ENCODE assay signal across 9 cellular contexts in genomic region chr6:15066433-15067337, GRCh38.
DNase-seq lines count a peak whose midpoint lies in the region; TF ChIP-seq lines count a peak whose summit lies in the region.
"Had no signal": no experiment of that assay in that cellular context is flagged by ENCODE, and none has a peak within 500 bp of the region (broad histone marks: within the 10 kb centered on the region; RNA-seq: fewer than 3 reads in every experiment).

No MANE protein-coding gene starts in this region.

- in situ Hi-C loops in brain microvascular endothelial cell (cut with HindIII; ENCODE audit: low pct_ligation_motif_present, low sequenced_read_pairs): no loop called here

- H3K27ac ChIP-seq in brain microvascular endothelial cell (peak overlapping the region; percentile 80), substantia nigra (ENCODE audit: low read depth, low read length, poor library complexity, severe bottlenecking) (peak overlapping the region; percentile 40)

- no peaks in the 10 kb centered on the region for H3K36me3 ChIP-seq in brain microvascular endothelial cell (replicated peaks)

- H3K4me3 ChIP-seq in brain microvascular endothelial cell (ENCODE audit: low read depth, low read length): no peak overlapping the region

- TF ChIP-seq CTCF in brain microvascular endothelial cell (IDR thresholded peaks at IDR 0.05; ENCODE audit: low read depth, low read length, missing control alignments): no peak

- no peaks in the 10 kb centered on the region for H3K27me3 ChIP-seq in brain microvascular endothelial cell (replicated peaks)

- DNase-seq in HT-29 (ENCODE audit: low spot score) (peak; percentile 3), brain microvascular endothelial cell (peak; percentile 86), iris pigment epithelial cell (ENCODE audit: low read depth) (peak; percentile 88), substantia nigra (lab: John Stamatoyannopoulos, UW) (peak in 14 of 49 donors; percentile 3 to 50 (median 14)), NCI-H2227 treated with DMSO at 0.1 percent for 48 hours (lab: John Stamatoyannopoulos, UW) (no peak), DMS53 treated with DMSO at 0.1 percent for 48 hours (lab: John Stamatoyannopoulos, UW; ENCODE audit: unreplicated experiment) (no peak), retina (no peak), NCI-H1417 treated with DMSO at 0.1 percent for 48 hours (lab: John Stamatoyannopoulos, UW) (no peak)
- DNase-seq: midbrain had no signal

Comparison
In these comparisons a context has a peak if more than half of its experiments do, and no peak if none do; other contexts are left out.
1. DNase-seq: peak in HT-29 (single experiment), brain microvascular endothelial cell (single experiment) and iris pigment epithelial cell (single experiment); none in NCI-H2227 treated with DMSO at 0.1 percent for 48 hours (single experiment), DMS53 treated with DMSO at 0.1 percent for 48 hours (single experiment), retina (single experiment) and NCI-H1417 treated with DMSO at 0.1 percent for 48 hours (single experiment).